ENCODE assay signal across 8 cellular contexts in genomic region chr13:94710881-94711560, GRCh38. TPM values are rescaled to one million over a fixed set of nuclear protein-coding genes. Genes with fewer than 3 reads are reported as not detected.
DNase-seq lines count a peak whose midpoint lies in the region; ATAC-seq and TF ChIP-seq lines count a peak whose summit lies in the region.

No MANE protein-coding gene starts in this region.

- H3K4me1 ChIP-seq in iPS-18a (ENCODE audit: control insufficient read depth, low read depth, low read length) (peaks cover 40% of the 10 kb centered on the region), thymus (ENCODE audit: control insufficient read depth, insufficient read depth, low read length) (peaks cover 5% of the 10 kb centered on the region)

- H3K9me3 ChIP-seq in iPS-18a (ENCODE audit: control insufficient read depth, low read depth, low read length) (no peaks in the 10 kb centered on the region), thymus (ENCODE audit: control insufficient read depth) (no peaks in the 10 kb centered on the region)

- no peaks in the 10 kb centered on the region for H3K36me3 ChIP-seq in iPS-18a (ENCODE audit: control insufficient read depth, low read depth, low read length)
- H3K36me3 ChIP-seq in thymus (ENCODE audit: control insufficient read depth, insufficient read depth) = no peaks in the 10 kb centered on the region

- DNase-seq in AG09309 (ENCODE audit: low read depth) (no peak), GM13976 (ENCODE audit: low spot score) (peak; percentile 69), medulla oblongata (ENCODE audit: extremely low spot score) (no peak)

- whole genome bisulfite sequencing in thymus = 2% methylated on average over 81 of the region's 81 CpGs

- peak overlapping the region; percentile 51 for H3K9ac ChIP-seq in iPS-18a (ENCODE audit: low read length)

- peak; percentile 5 for TF ChIP-seq CTCF in AG09309 (IDR thresholded peaks at IDR 0.05; ENCODE audit: control insufficient read depth, insufficient read depth, low read depth, low read length, missing control alignments)
- no peak for TF ChIP-seq CTCF in GM13976 (IDR thresholded peaks at IDR 0.05; ENCODE audit: borderline replicate concordance, control extremely low read depth, extremely low read depth, insufficient read depth, missing control alignments)

- ATAC-seq in HG03064 (IDR thresholded peaks at IDR 0.05; ENCODE audit: low read depth, unreplicated experiment) (peak; percentile 52), SK-N-SH treated with all-trans-retinoic acid at 6 μM for 48 hours (peak; percentile 47), HG03378 (IDR thresholded peaks at IDR 0.05; ENCODE audit: unreplicated experiment) (no peak)

- no peak overlapping the region for H3K4me3 ChIP-seq in AG09309 (ENCODE audit: control insufficient read depth, low read depth, low read length)
- H3K4me3 ChIP-seq in iPS-18a (ENCODE audit: low read length) = peak overlapping the region; percentile 81
- H3K4me3 ChIP-seq in thymus (ENCODE audit: low read length) = peak overlapping the region; percentile 42

- H3K27ac ChIP-seq in iPS-18a (ENCODE audit: low read length) (no peak overlapping the region), thymus (ENCODE audit: low read depth) (no peak overlapping the region)

- H3K27me3 ChIP-seq in iPS-18a (ENCODE audit: control insufficient read depth, insufficient read depth, low read length) (peaks cover 81% of the 10 kb centered on the region), thymus (ENCODE audit: control insufficient read depth, insufficient read depth) (peaks cover 78% of the 10 kb centered on the region)

- in situ Hi-C loops in GM13976 (cut with MboI; ENCODE audit: low sequenced_read_pairs, unreplicated experiment) = no loop called here

TF ChIP-seq in SK-N-SH treated with all-trans-retinoic acid at 6 μM for 48 hours, 23 proteins besides CTCF, POLR2A, EP300 and RAD21:
- TF ChIP-seq GLIS3 (CRISPR knock-in tag; IDR thresholded peaks at IDR 0.05) = no peak
- TF ChIP-seq RARB (CRISPR knock-in tag; IDR thresholded peaks at IDR 0.05) = no peak
- TF ChIP-seq, protein P1, sequence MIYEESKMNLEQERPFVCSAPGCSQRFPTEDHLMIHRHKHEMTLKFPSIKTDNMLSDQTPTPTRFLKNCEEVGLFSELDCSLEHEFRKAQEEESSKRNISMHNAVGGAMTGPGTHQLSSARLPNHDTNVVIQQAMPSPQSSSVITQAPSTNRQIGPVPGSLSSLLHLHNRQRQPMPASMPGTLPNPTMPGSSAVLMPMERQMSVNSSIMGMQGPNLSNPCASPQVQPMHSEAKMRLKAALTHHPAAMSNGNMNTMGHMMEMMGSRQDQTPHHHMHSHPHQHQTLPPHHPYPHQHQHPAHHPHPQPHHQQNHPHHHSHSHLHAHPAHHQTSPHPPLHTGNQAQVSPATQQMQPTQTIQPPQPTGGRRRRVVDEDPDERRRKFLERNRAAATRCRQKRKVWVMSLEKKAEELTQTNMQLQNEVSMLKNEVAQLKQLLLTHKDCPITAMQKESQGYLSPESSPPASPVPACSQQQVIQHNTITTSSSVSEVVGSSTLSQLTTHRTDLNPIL (CRISPR knock-in tag; IDR thresholded peaks at IDR 0.05; ENCODE audit: low read depth) = no peak
- TF ChIP-seq ZNF8 (CRISPR knock-in tag; IDR thresholded peaks at IDR 0.05) = no peak
- TF ChIP-seq PPARA (CRISPR knock-in tag; IDR thresholded peaks at IDR 0.05; ENCODE audit: borderline replicate concordance) = no peak
- TF ChIP-seq CSDC2 (CRISPR knock-in tag; IDR thresholded peaks at IDR 0.05) = no peak
- TF ChIP-seq PATZ1 (CRISPR knock-in tag; IDR thresholded peaks at IDR 0.05; ENCODE audit: borderline replicate concordance) = no peak
- no peak for TF ChIP-seq ARNTL (CRISPR knock-in tag; IDR thresholded peaks at IDR 0.05; ENCODE audit: borderline replicate concordance, low read depth)
- TF ChIP-seq POU6F1 (CRISPR knock-in tag; IDR thresholded peaks at IDR 0.05; ENCODE audit: borderline replicate concordance, low read depth) = no peak
- TF ChIP-seq ZFP3 (CRISPR knock-in tag; IDR thresholded peaks at IDR 0.05) = no peak
- TF ChIP-seq TSHZ2 (CRISPR knock-in tag; IDR thresholded peaks at IDR 0.05) = no peak
- no peak for TF ChIP-seq TCF4 (CRISPR knock-in tag; IDR thresholded peaks at IDR 0.05; ENCODE audit: borderline replicate concordance)
- TF ChIP-seq SNAI2 (CRISPR knock-in tag; IDR thresholded peaks at IDR 0.05) = no peak
- TF ChIP-seq CSRNP3 (CRISPR knock-in tag; IDR thresholded peaks at IDR 0.05) = no peak
- TF ChIP-seq OSR1 (CRISPR knock-in tag; IDR thresholded peaks at IDR 0.05) = no peak
- no peak for TF ChIP-seq ZNF565 (CRISPR knock-in tag; conservative IDR thresholded peaks at IDR 0.05; ENCODE audit: low read depth)
- TF ChIP-seq ESRRG (CRISPR knock-in tag; IDR thresholded peaks at IDR 0.05) = no peak
- TF ChIP-seq ZNF70 (CRISPR knock-in tag; IDR thresholded peaks at IDR 0.05) = no peak
- no peak for TF ChIP-seq ZC3H10 (CRISPR knock-in tag; IDR thresholded peaks at IDR 0.05)
- TF ChIP-seq ZFP30 (CRISPR knock-in tag; IDR thresholded peaks at IDR 0.05) = no peak

RNA-seq across cellular contexts. Expression of gene SOX21, which starts 1.3 kb away (rescaled TPM):
- polyA plus RNA-seq in thymus = 0.25 TPM
